In the genomic region with DNA sequence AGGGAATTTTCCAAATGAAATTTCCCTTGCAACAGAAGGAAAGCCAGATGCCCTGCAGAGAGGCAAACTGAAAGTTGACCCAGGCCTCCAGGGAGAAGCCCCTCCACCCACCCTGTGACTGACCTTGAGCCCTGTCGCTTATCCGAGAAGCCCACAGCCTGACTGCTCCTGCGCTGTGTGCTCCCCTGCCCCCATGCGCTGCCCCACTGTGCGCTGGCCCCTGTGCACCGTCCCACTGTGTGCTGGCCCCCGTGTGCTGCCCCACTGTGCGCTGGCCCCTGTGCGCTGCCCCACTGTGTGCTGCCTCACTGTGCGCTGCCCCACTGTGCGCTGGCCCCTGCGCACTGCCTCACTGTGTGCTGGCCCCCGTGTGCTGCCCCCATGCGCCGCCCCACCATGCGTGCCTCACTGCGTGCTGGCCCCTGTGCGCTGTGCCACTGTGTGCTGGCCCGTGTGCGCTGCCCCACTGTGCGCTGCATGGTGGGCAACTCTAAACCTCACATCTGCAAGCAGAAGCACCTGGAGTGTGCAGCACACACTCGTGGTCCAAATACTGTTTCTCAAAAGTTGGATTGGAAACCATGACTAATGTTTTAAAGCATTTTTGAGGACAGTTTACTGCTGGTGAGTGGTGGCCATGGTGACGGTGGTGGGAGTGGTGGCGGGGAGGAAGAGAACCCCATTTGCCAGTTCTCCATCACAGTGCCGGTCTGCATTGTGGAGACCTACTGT, we compare ENCODE assay signal across 1 cellular context.
TF ChIP-seq lines count a peak whose summit lies in the region.

No MANE protein-coding gene starts in this region.

TF ChIP-seq in HepG2, 621 proteins besides CTCF, POLR2A, EP300 and RAD21 (continued from another document and continues in another):
- 0 out of 2 replicates have a peak, but pooled peaks have one; percentile 43 for TF ChIP-seq PITX1 (CRISPR knock-in tag; IDR thresholded peaks at IDR 0.05)
- no peak for TF ChIP-seq SP2 (CRISPR knock-in tag; IDR thresholded peaks at IDR 0.05)
- TF ChIP-seq RFX1 (IDR thresholded peaks at IDR 0.05): peak; percentile 20; the same call in 1 of the 2 replicates
- TF ChIP-seq, protein P1, sequence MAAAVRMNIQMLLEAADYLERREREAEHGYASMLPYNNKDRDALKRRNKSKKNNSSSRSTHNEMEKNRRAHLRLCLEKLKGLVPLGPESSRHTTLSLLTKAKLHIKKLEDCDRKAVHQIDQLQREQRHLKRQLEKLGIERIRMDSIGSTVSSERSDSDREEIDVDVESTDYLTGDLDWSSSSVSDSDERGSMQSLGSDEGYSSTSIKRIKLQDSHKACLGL (CRISPR knock-in tag; IDR thresholded peaks at IDR 0.05): peak; percentile 10; the same call in 1 of the 2 replicates
- no peak for TF ChIP-seq SPEN (CRISPR knock-in tag; IDR thresholded peaks at IDR 0.05; ENCODE audit: low read depth)
- TF ChIP-seq MEF2D (CRISPR knock-in tag; IDR thresholded peaks at IDR 0.05): 0 out of 2 replicates have a peak, but pooled peaks have one; percentile 24
- TF ChIP-seq SALL1 (CRISPR knock-in tag; IDR thresholded peaks at IDR 0.05): peak; percentile 16; the same call in 1 of the 2 replicates
- TF ChIP-seq ADNP (CRISPR knock-in tag; IDR thresholded peaks at IDR 0.05): peak; percentile 61; the same call in 1 of the 2 replicates
- TF ChIP-seq, protein P2, sequence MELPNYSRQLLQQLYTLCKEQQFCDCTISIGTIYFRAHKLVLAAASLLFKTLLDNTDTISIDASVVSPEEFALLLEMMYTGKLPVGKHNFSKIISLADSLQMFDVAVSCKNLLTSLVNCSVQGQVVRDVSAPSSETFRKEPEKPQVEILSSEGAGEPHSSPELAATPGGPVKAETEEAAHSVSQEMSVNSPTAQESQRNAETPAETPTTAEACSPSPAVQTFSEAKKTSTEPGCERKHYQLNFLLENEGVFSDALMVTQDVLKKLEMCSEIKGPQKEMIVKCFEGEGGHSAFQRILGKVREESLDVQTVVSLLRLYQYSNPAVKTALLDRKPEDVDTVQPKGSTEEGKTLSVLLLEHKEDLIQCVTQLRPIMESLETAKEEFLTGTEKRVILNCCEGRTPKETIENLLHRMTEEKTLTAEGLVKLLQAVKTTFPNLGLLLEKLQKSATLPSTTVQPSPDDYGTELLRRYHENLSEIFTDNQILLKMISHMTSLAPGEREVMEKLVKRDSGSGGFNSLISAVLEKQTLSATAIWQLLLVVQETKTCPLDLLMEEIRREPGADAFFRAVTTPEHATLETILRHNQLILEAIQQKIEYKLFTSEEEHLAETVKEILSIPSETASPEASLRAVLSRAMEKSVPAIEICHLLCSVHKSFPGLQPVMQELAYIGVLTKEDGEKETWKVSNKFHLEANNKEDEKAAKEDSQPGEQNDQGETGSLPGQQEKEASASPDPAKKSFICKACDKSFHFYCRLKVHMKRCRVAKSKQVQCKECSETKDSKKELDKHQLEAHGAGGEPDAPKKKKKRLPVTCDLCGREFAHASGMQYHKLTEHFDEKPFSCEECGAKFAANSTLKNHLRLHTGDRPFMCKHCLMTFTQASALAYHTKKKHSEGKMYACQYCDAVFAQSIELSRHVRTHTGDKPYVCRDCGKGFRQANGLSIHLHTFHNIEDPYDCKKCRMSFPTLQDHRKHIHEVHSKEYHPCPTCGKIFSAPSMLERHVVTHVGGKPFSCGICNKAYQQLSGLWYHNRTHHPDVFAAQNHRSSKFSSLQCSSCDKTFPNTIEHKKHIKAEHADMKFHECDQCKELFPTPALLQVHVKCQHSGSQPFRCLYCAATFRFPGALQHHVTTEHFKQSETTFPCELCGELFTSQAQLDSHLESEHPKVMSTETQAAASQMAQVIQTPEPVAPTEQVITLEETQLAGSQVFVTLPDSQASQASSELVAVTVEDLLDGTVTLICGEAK (IDR thresholded peaks at IDR 0.05): no peak
- TF ChIP-seq, protein P2 (CRISPR knock-in tag; IDR thresholded peaks at IDR 0.05): peak; percentile 62; the same call in 1 of the 2 replicates
- TF ChIP-seq, protein P3, sequence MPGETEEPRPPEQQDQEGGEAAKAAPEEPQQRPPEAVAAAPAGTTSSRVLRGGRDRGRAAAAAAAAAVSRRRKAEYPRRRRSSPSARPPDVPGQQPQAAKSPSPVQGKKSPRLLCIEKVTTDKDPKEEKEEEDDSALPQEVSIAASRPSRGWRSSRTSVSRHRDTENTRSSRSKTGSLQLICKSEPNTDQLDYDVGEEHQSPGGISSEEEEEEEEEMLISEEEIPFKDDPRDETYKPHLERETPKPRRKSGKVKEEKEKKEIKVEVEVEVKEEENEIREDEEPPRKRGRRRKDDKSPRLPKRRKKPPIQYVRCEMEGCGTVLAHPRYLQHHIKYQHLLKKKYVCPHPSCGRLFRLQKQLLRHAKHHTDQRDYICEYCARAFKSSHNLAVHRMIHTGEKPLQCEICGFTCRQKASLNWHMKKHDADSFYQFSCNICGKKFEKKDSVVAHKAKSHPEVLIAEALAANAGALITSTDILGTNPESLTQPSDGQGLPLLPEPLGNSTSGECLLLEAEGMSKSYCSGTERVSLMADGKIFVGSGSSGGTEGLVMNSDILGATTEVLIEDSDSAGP (CRISPR knock-in tag; IDR thresholded peaks at IDR 0.05; ENCODE audit: borderline replicate concordance): peak; percentile 65; the same call in 1 of the 2 replicates
- TF ChIP-seq ZSCAN25 (CRISPR knock-in tag; IDR thresholded peaks at IDR 0.05): 0 out of 2 replicates have a peak, but pooled peaks have one; percentile 40
- TF ChIP-seq ZNF263 (CRISPR knock-in tag; IDR thresholded peaks at IDR 0.05): 0 out of 2 replicates have a peak, but pooled peaks have one; percentile 34
- TF ChIP-seq, protein P4, sequence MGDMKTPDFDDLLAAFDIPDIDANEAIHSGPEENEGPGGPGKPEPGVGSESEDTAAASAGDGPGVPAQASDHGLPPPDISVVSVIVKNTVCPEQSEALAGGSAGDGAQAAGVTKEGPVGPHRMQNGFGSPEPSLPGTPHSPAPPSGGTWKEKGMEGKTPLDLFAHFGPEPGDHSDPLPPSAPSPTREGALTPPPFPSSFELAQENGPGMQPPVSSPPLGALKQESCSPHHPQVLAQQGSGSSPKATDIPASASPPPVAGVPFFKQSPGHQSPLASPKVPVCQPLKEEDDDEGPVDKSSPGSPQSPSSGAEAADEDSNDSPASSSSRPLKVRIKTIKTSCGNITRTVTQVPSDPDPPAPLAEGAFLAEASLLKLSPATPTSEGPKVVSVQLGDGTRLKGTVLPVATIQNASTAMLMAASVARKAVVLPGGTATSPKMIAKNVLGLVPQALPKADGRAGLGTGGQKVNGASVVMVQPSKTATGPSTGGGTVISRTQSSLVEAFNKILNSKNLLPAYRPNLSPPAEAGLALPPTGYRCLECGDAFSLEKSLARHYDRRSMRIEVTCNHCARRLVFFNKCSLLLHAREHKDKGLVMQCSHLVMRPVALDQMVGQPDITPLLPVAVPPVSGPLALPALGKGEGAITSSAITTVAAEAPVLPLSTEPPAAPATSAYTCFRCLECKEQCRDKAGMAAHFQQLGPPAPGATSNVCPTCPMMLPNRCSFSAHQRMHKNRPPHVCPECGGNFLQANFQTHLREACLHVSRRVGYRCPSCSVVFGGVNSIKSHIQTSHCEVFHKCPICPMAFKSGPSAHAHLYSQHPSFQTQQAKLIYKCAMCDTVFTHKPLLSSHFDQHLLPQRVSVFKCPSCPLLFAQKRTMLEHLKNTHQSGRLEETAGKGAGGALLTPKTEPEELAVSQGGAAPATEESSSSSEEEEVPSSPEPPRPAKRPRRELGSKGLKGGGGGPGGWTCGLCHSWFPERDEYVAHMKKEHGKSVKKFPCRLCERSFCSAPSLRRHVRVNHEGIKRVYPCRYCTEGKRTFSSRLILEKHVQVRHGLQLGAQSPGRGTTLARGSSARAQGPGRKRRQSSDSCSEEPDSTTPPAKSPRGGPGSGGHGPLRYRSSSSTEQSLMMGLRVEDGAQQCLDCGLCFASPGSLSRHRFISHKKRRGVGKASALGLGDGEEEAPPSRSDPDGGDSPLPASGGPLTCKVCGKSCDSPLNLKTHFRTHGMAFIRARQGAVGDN (CRISPR knock-in tag; IDR thresholded peaks at IDR 0.05): peak; percentile 49
- TF ChIP-seq NAIF1 (CRISPR knock-in tag; IDR thresholded peaks at IDR 0.05; ENCODE audit: borderline replicate concordance): no peak
- TF ChIP-seq ZNF564 (CRISPR knock-in tag; IDR thresholded peaks at IDR 0.05): peak; percentile 61; the same call in 1 of the 2 replicates
- peak; percentile 98 for TF ChIP-seq ZMYM2 (CRISPR knock-in tag; IDR thresholded peaks at IDR 0.05)
- peak; percentile 68; the same call in 1 of the 2 replicates for TF ChIP-seq CHD4 (IDR thresholded peaks at IDR 0.05; ENCODE audit: borderline replicate concordance, low read length)
- TF ChIP-seq BORCS8-MEF2B (CRISPR knock-in tag; IDR thresholded peaks at IDR 0.05): 0 out of 2 replicates have a peak, but pooled peaks have one; percentile 41
- TF ChIP-seq, protein P5, sequence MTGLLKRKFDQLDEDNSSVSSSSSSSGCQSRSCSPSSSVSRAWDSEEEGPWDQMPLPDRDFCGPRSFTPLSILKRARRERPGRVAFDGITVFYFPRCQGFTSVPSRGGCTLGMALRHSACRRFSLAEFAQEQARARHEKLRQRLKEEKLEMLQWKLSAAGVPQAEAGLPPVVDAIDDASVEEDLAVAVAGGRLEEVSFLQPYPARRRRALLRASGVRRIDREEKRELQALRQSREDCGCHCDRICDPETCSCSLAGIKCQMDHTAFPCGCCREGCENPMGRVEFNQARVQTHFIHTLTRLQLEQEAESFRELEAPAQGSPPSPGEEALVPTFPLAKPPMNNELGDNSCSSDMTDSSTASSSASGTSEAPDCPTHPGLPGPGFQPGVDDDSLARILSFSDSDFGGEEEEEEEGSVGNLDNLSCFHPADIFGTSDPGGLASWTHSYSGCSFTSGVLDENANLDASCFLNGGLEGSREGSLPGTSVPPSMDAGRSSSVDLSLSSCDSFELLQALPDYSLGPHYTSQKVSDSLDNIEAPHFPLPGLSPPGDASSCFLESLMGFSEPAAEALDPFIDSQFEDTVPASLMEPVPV (CRISPR knock-in tag; IDR thresholded peaks at IDR 0.05): no peak
- peak; percentile 26; the same call in 1 of the 2 replicates for TF ChIP-seq HDAC1 (CRISPR knock-in tag; IDR thresholded peaks at IDR 0.05)
- TF ChIP-seq, protein P6, sequence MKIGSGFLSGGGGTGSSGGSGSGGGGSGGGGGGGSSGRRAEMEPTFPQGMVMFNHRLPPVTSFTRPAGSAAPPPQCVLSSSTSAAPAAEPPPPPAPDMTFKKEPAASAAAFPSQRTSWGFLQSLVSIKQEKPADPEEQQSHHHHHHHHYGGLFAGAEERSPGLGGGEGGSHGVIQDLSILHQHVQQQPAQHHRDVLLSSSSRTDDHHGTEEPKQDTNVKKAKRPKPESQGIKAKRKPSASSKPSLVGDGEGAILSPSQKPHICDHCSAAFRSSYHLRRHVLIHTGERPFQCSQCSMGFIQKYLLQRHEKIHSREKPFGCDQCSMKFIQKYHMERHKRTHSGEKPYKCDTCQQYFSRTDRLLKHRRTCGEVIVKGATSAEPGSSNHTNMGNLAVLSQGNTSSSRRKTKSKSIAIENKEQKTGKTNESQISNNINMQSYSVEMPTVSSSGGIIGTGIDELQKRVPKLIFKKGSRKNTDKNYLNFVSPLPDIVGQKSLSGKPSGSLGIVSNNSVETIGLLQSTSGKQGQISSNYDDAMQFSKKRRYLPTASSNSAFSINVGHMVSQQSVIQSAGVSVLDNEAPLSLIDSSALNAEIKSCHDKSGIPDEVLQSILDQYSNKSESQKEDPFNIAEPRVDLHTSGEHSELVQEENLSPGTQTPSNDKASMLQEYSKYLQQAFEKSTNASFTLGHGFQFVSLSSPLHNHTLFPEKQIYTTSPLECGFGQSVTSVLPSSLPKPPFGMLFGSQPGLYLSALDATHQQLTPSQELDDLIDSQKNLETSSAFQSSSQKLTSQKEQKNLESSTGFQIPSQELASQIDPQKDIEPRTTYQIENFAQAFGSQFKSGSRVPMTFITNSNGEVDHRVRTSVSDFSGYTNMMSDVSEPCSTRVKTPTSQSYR (CRISPR knock-in tag; IDR thresholded peaks at IDR 0.05; ENCODE audit: borderline replicate concordance): peak; percentile 56
- TF ChIP-seq, protein P7, sequence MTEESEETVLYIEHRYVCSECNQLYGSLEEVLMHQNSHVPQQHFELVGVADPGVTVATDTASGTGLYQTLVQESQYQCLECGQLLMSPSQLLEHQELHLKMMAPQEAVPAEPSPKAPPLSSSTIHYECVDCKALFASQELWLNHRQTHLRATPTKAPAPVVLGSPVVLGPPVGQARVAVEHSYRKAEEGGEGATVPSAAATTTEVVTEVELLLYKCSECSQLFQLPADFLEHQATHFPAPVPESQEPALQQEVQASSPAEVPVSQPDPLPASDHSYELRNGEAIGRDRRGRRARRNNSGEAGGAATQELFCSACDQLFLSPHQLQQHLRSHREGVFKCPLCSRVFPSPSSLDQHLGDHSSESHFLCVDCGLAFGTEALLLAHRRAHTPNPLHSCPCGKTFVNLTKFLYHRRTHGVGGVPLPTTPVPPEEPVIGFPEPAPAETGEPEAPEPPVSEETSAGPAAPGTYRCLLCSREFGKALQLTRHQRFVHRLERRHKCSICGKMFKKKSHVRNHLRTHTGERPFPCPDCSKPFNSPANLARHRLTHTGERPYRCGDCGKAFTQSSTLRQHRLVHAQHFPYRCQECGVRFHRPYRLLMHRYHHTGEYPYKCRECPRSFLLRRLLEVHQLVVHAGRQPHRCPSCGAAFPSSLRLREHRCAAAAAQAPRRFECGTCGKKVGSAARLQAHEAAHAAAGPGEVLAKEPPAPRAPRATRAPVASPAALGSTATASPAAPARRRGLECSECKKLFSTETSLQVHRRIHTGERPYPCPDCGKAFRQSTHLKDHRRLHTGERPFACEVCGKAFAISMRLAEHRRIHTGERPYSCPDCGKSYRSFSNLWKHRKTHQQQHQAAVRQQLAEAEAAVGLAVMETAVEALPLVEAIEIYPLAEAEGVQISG (CRISPR knock-in tag; IDR thresholded peaks at IDR 0.05): peak; percentile 35; the same call in 1 of the 2 replicates
- TF ChIP-seq ZNF788 (CRISPR knock-in tag; IDR thresholded peaks at IDR 0.05; ENCODE audit: borderline replicate concordance): peak; percentile 42; the same call in 1 of the 2 replicates
- TF ChIP-seq CHD2 (IDR thresholded peaks at IDR 0.05; ENCODE audit: low read depth, low read length): no peak
- no peak for TF ChIP-seq ARID2 (CRISPR knock-in tag; IDR thresholded peaks at IDR 0.05; ENCODE audit: borderline replicate concordance)
- TF ChIP-seq ZBTB7A (CRISPR knock-in tag; IDR thresholded peaks at IDR 0.05): peak; percentile 87
